9 cellular contexts compared by ENCODE assay signal in genomic region chr20:57393321-57394086, GRCh38. TPM values are rescaled to one million over a fixed set of nuclear protein-coding genes. Genes with fewer than 3 reads are reported as not detected.
DNase-seq lines count a peak whose midpoint lies in the region; ATAC-seq, FAIRE-seq and TF ChIP-seq lines count a peak whose summit lies in the region.
"Had no signal": no experiment of that assay in that cellular context is flagged by ENCODE, and none has a peak within 500 bp of the region (broad histone marks: within the 10 kb centered on the region; RNA-seq: fewer than 3 reads in every experiment).

No MANE protein-coding gene starts in this region.

- H3K36me3 ChIP-seq in Loucy (ENCODE audit: insufficient read depth, low read length): peaks cover 22% of the 10 kb centered on the region; the same call in 1 of the 2 replicates
- H3K36me3 ChIP-seq in astrocyte (ENCODE audit: insufficient read depth, low read length): no peaks in the 10 kb centered on the region
- H3K36me3 ChIP-seq: pancreas had no signal

- no peaks in the 10 kb centered on the region for H3K27me3 ChIP-seq in Loucy (ENCODE audit: insufficient read depth, low read length, poor library complexity, severe bottlenecking)
- no peaks in the 10 kb centered on the region for H3K27me3 ChIP-seq in astrocyte (ENCODE audit: insufficient read depth, low read length)
- H3K27me3 ChIP-seq: pancreas had no signal

- H4K20me1 ChIP-seq in Loucy (ENCODE audit: insufficient read depth, low read length, poor library complexity, severe bottlenecking) (peaks cover 66% of the 10 kb centered on the region), astrocyte (ENCODE audit: insufficient read depth, low read length) (peaks cover 46% of the 10 kb centered on the region)

- DNase-seq in COLO668 (lab: John Stamatoyannopoulos, UW; ENCODE audit: unreplicated experiment): peak; percentile 96
- DNase-seq in astrocyte (ENCODE audit: low read depth): no peak
- no peak for DNase-seq in naive B cell
- no peak for DNase-seq in stimulated activated CD4-positive, alpha-beta T cell treated with anti-CD3 and anti-CD28 coated beads, Interleukin-4, amount 100 ng/mL, for 1 hour
- DNase-seq in GM19238 (ENCODE audit: insufficient read length, low spot score): no peak

- no peak for TF ChIP-seq CTCF in Loucy (conservative IDR thresholded peaks at IDR 0.05; ENCODE audit: low read length)
- TF ChIP-seq CTCF in astrocyte (IDR thresholded peaks at IDR 0.05; ENCODE audit: insufficient read depth, low read depth, low read length): no peak

- H2AFZ ChIP-seq in Loucy (ENCODE audit: low read length): no peak overlapping the region
- no peak overlapping the region for H2AFZ ChIP-seq in astrocyte (ENCODE audit: low read depth, low read length)

- ATAC-seq in naive B cell (ENCODE audit: low read depth in 2 of 2) (no peak), HG02678 (IDR thresholded peaks at IDR 0.05; ENCODE audit: unreplicated experiment) (no peak), HG03439 (IDR thresholded peaks at IDR 0.05; ENCODE audit: unreplicated experiment) (no peak)
- ATAC-seq: pancreas had no signal

- H3K27me3 Mint-ChIP-seq in astrocyte (ENCODE audit: low read depth, unreplicated experiment) (no peaks in the 10 kb centered on the region), naive B cell (no peaks in the 10 kb centered on the region)

- H3K4me1 Mint-ChIP-seq in astrocyte (ENCODE audit: low read depth, unreplicated experiment) (peaks cover 31% of the 10 kb centered on the region), naive B cell (peaks cover 57 to 76% (median 69%) of the 10 kb centered on the region in 3 donors)

- H3K9me3 ChIP-seq in Loucy (ENCODE audit: insufficient read depth, low read depth, low read length): no peaks in the 10 kb centered on the region
- no peaks in the 10 kb centered on the region for H3K9me3 ChIP-seq in astrocyte (ENCODE audit: insufficient read depth, low read depth, low read length)
- H3K9me3 ChIP-seq: pancreas had no signal

- H3K79me2 ChIP-seq in Loucy (ENCODE audit: insufficient read depth, low read length): peaks cover 70% of the 10 kb centered on the region
- peaks cover 51% of the 10 kb centered on the region for H3K79me2 ChIP-seq in astrocyte (ENCODE audit: insufficient read depth, low read length)

- no peak for FAIRE-seq in astrocyte (lab: Jason Lieb, UNC)
- FAIRE-seq: pancreas had no signal

- peaks cover 17% of the 10 kb centered on the region for H3K36me3 Mint-ChIP-seq in astrocyte (ENCODE audit: low read depth, unreplicated experiment)
- peaks cover 7 to 17% of the 10 kb centered on the region in 2 donors for H3K36me3 Mint-ChIP-seq in naive B cell

- H3K27ac ChIP-seq in astrocyte (ENCODE audit: low read depth, low read length): no peak overlapping the region
- H3K27ac ChIP-seq: pancreas had no signal

- no peaks in the 10 kb centered on the region for H3K9me2 ChIP-seq in Loucy (replicated peaks; ENCODE audit: low read depth, low read length)

- peak overlapping the region; percentile 66 for H3K27ac Mint-ChIP-seq in astrocyte (ENCODE audit: unreplicated experiment)
- H3K27ac Mint-ChIP-seq in naive B cell: peak overlapping the region; percentile 98 to 100 (median 100)

- H3K9ac ChIP-seq in Loucy (ENCODE audit: low read depth, low read length, poor library complexity, severe bottlenecking) (peak overlapping the region; percentile 87), astrocyte (ENCODE audit: low read length) (peak overlapping the region; percentile 65)

- H3K4me3 ChIP-seq in Loucy (ENCODE audit: low read length, poor library complexity, severe bottlenecking): peak overlapping the region; percentile 87
- no peak overlapping the region for H3K4me3 ChIP-seq in astrocyte (ENCODE audit: insufficient read depth, low read depth, low read length)

- peaks cover 56% of the 10 kb centered on the region for H3K4me1 ChIP-seq in Loucy (ENCODE audit: insufficient read depth, low read length, poor library complexity, severe bottlenecking)
- H3K4me1 ChIP-seq in astrocyte (ENCODE audit: insufficient read depth, low read length): peaks cover 28% of the 10 kb centered on the region

- H3K4me3 Mint-ChIP-seq in astrocyte (ENCODE audit: unreplicated experiment) (peak overlapping the region; percentile 89), naive B cell (peak overlapping the region; percentile 82 to 98 (median 95))

- H3K4me2 ChIP-seq in Loucy (ENCODE audit: low read depth, low read length, poor library complexity, severe bottlenecking) (peak overlapping the region; percentile 98), astrocyte (ENCODE audit: low read length) (peak overlapping the region; percentile 84)

- 0 out of 2 replicates have a peak, but pooled peaks cover 3% of the 10 kb centered on the region for H3F3A ChIP-seq in Loucy (ENCODE audit: low read depth)

- no peaks in the 10 kb centered on the region for H3K9me3 Mint-ChIP-seq in astrocyte (ENCODE audit: unreplicated experiment)
- H3K9me3 Mint-ChIP-seq in naive B cell: no peaks in the 10 kb centered on the region

RNA-seq across cellular contexts. Expression of gene RBM38, which starts 2.3 kb away (rescaled TPM):
- total RNA-seq in astrocyte: 33.8 and 43.5 TPM in 2 replicates
- 100 to 1,000 TPM in 5 of 6 donors, 10 to 100 TPM in 1; 80.1 to 189 (median 157) TPM for polyA plus RNA-seq in naive B cell (ENCODE audit: low read depth in 6 of 6)

RNA-seq across cellular contexts. Expression of gene RAE1, which starts 42.4 kb away (rescaled TPM):
- total RNA-seq in astrocyte: 29.2 and 31.1 TPM in 2 replicates
- 10 to 100 TPM; 31.1 to 55.1 (median 39.8) TPM for polyA plus RNA-seq in naive B cell (ENCODE audit: low read depth in 6 of 6)
